In the genomic region with DNA sequence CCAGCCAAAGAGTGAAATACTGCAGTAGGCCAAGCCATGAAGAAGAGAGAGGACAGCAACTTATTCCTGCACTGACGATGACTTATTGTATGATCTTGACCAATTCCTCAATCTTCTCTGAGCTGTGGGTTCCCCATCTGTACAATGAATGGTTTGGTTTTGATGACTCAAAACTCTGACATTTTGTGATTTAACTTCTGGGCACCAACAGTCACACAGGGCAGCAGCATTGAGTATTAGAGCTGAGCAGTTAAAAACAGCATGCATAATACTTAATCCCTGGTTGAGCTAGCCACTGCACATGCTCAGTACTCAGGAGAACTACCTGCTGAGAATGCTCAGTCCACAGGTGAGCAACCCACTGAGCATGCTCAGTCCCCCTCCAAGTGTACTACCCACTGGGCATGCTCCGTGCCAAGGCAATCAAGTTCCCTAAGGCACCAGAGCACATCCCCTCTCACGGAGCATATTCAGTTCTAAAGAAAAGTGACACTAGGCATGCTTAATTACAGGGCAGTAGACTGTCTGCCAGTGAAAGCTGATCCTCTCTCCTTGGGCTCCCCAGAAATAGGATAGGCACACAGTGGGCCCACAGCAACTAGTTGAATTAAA, we compare ENCODE assay signal across 15 cellular contexts.
DNase-seq lines count a peak whose midpoint lies in the region; ATAC-seq, FAIRE-seq and TF ChIP-seq lines count a peak whose summit lies in the region.
"Had no signal": no experiment of that assay in that cellular context is flagged by ENCODE, and none has a peak within 500 bp of the region (broad histone marks: within the 10 kb centered on the region; RNA-seq: fewer than 3 reads in every experiment).

No MANE protein-coding gene starts in this region.

- no peak overlapping the region for H3K27ac Mint-ChIP-seq in activated naive CD4-positive, alpha-beta T cell treated with anti-CD3 and anti-CD28 coated beads, Interleukin-2, amount 50 U/mL, for 72 hours
- H3K27ac Mint-ChIP-seq in activated naive CD4-positive, alpha-beta T cell treated with anti-CD3 and anti-CD28 coated beads for 36 hours, result no peak overlapping the region
- no peak overlapping the region for H3K27ac Mint-ChIP-seq in activated CD4-positive, alpha-beta memory T cell treated with anti-CD3 and anti-CD28 coated beads for 36 hours
- H3K27ac Mint-ChIP-seq: activated naive CD4-positive, alpha-beta T cell treated with anti-CD3 and anti-CD28 coated beads, Interleukin-2, amount 10 ng/mL, durations not matched to agents 7 days and 5 days had no signal

- intact Hi-C loops in activated naive CD4-positive, alpha-beta T cell treated with anti-CD3 and anti-CD28 coated beads for 36 hours (cut with micrococcal nuclease), result no loop called here
- intact Hi-C loops in activated CD4-positive, alpha-beta memory T cell treated with anti-CD3 and anti-CD28 coated beads for 36 hours (cut with micrococcal nuclease), result no loop called here
- intact Hi-C loops in posterior cingulate gyrus (cut with DNase I), result no loop called here

- no peaks in the 10 kb centered on the region for H3K36me3 Mint-ChIP-seq in activated naive CD4-positive, alpha-beta T cell treated with anti-CD3 and anti-CD28 coated beads, Interleukin-2, amount 50 U/mL, for 72 hours
- H3K36me3 Mint-ChIP-seq in activated naive CD4-positive, alpha-beta T cell treated with anti-CD3 and anti-CD28 coated beads for 36 hours (ENCODE audit: low read depth), result no peaks in the 10 kb centered on the region
- no peaks in the 10 kb centered on the region for H3K36me3 Mint-ChIP-seq in activated CD4-positive, alpha-beta memory T cell treated with anti-CD3 and anti-CD28 coated beads for 36 hours
- H3K36me3 Mint-ChIP-seq: activated naive CD4-positive, alpha-beta T cell treated with anti-CD3 and anti-CD28 coated beads, Interleukin-2, amount 10 ng/mL, durations not matched to agents 7 days and 5 days had no signal

- H3K27me3 ChIP-seq in foreskin keratinocyte, result no peaks in the 10 kb centered on the region
- H3K27me3 ChIP-seq: BLaER1, ovary had no signal

- POLR2A ChIA-PET in activated CD4-positive, alpha-beta memory T cell treated with anti-CD3 and anti-CD28 coated beads for 36 hours (lab: Charles Lee), result no interaction called here

- no peaks in the 10 kb centered on the region for H3K4me1 ChIP-seq in foreskin keratinocyte
- H3K4me1 ChIP-seq: BLaER1, tibial artery had no signal

- H3K4me3 Mint-ChIP-seq in activated naive CD4-positive, alpha-beta T cell treated with anti-CD3 and anti-CD28 coated beads for 36 hours, result no peak overlapping the region
- H3K4me3 Mint-ChIP-seq in activated CD4-positive, alpha-beta memory T cell treated with anti-CD3 and anti-CD28 coated beads for 36 hours, result no peak overlapping the region
- H3K4me3 Mint-ChIP-seq: activated naive CD4-positive, alpha-beta T cell treated with anti-CD3 and anti-CD28 coated beads, Interleukin-2, amount 10 ng/mL, durations not matched to agents 7 days and 5 days had no signal

- FAIRE-seq in RCC 7860 (lab: Jason Lieb, UNC), result peak; percentile 93

- H3K9me3 Mint-ChIP-seq in activated naive CD4-positive, alpha-beta T cell treated with anti-CD3 and anti-CD28 coated beads, Interleukin-2, amount 50 U/mL, for 72 hours, result no peaks in the 10 kb centered on the region
- no peaks in the 10 kb centered on the region for H3K9me3 Mint-ChIP-seq in activated naive CD4-positive, alpha-beta T cell treated with anti-CD3 and anti-CD28 coated beads for 36 hours
- H3K9me3 Mint-ChIP-seq in activated CD4-positive, alpha-beta memory T cell treated with anti-CD3 and anti-CD28 coated beads for 36 hours, result no peaks in the 10 kb centered on the region
- H3K9me3 Mint-ChIP-seq: activated naive CD4-positive, alpha-beta T cell treated with anti-CD3 and anti-CD28 coated beads, Interleukin-2, amount 10 ng/mL, durations not matched to agents 7 days and 5 days had no signal

- H3K27me3 Mint-ChIP-seq in activated naive CD4-positive, alpha-beta T cell treated with anti-CD3 and anti-CD28 coated beads for 36 hours (ENCODE audit: low read depth), result peaks cover 45% of the 10 kb centered on the region
- H3K27me3 Mint-ChIP-seq in activated CD4-positive, alpha-beta memory T cell treated with anti-CD3 and anti-CD28 coated beads for 36 hours, result peaks cover 44% of the 10 kb centered on the region

- no peak for DNase-seq in activated naive CD4-positive, alpha-beta T cell treated with anti-CD3 and anti-CD28 coated beads, Interleukin-2, amount 50 U/mL, for 72 hours (ENCODE audit: low spot score in 2 of 2)
- DNase-seq in activated naive CD4-positive, alpha-beta T cell treated with anti-CD3 and anti-CD28 coated beads for 36 hours, result no peak
- DNase-seq in RCC 7860 (ENCODE audit: low spot score) (peak; percentile 81), foreskin keratinocyte (peak; percentile 36 to 74), ureter (ENCODE audit: low spot score) (peak; percentile 13), SIG-M5 treated with dmso at 0.1 percent for 504 hours (lab: John Stamatoyannopoulos, UW; ENCODE audit: unreplicated experiment) (no peak), posterior cingulate gyrus (no peak)
- no peak for DNase-seq in activated CD4-positive, alpha-beta memory T cell treated with anti-CD3 and anti-CD28 coated beads for 36 hours
- DNase-seq: activated CD4-positive, alpha-beta T cell treated with anti-CD3 and anti-CD28 coated beads for 4 hours; activated naive CD4-positive, alpha-beta T cell treated with anti-CD3 and anti-CD28 coated beads, Interleukin-2, amount 10 ng/mL, durations not matched to agents 7 days and 5 days; NCI-H2081 treated with DMSO at 0.1 percent for 48 hours; ovary; tibial artery had no signal

- ATAC-seq in activated naive CD4-positive, alpha-beta T cell treated with anti-CD3 and anti-CD28 coated beads, Interleukin-2, amount 50 U/mL, for 72 hours, result peak; percentile 68 to 85
- ATAC-seq in foreskin keratinocyte, result no peak
- ATAC-seq: left lobe of liver had no signal

- H3K27ac ChIP-seq in foreskin keratinocyte, result no peak overlapping the region
- H3K27ac ChIP-seq: BLaER1, ovary, tibial artery had no signal

- H3K4me1 Mint-ChIP-seq in activated naive CD4-positive, alpha-beta T cell treated with anti-CD3 and anti-CD28 coated beads for 36 hours (ENCODE audit: low read depth), result no peaks in the 10 kb centered on the region
- H3K4me1 Mint-ChIP-seq in activated CD4-positive, alpha-beta memory T cell treated with anti-CD3 and anti-CD28 coated beads for 36 hours (ENCODE audit: low read depth), result peaks cover 4% of the 10 kb centered on the region
- H3K4me1 Mint-ChIP-seq: activated naive CD4-positive, alpha-beta T cell treated with anti-CD3 and anti-CD28 coated beads, Interleukin-2, amount 10 ng/mL, durations not matched to agents 7 days and 5 days had no signal

- CTCF ChIA-PET in activated naive CD4-positive, alpha-beta T cell treated with anti-CD3 and anti-CD28 coated beads for 36 hours (lab: Charles Lee), result no interaction called here
- CTCF ChIA-PET in activated CD4-positive, alpha-beta memory T cell treated with anti-CD3 and anti-CD28 coated beads for 36 hours (lab: Charles Lee), result no interaction called here

- no peak for TF ChIP-seq CTCF in foreskin keratinocyte (conservative IDR thresholded peaks at IDR 0.05)

Comparison
In these comparisons a context has a peak if more than half of its experiments do, and no peak if none do; other contexts are left out.
1. DNase-seq: peak in RCC 7860 (single experiment), foreskin keratinocyte (2 of 2) and ureter (single experiment); none in activated naive CD4-positive, alpha-beta T cell treated with anti-CD3 and anti-CD28 coated beads, Interleukin-2, amount 50 U/mL, for 72 hours (0 of 2), activated naive CD4-positive, alpha-beta T cell treated with anti-CD3 and anti-CD28 coated beads for 36 hours (single experiment), activated CD4-positive, alpha-beta memory T cell treated with anti-CD3 and anti-CD28 coated beads for 36 hours (single experiment), SIG-M5 treated with dmso at 0.1 percent for 504 hours (single experiment) and posterior cingulate gyrus (0 of 10).